Comparison of ENCODE assay signal across 13 cellular contexts in the genomic region with DNA sequence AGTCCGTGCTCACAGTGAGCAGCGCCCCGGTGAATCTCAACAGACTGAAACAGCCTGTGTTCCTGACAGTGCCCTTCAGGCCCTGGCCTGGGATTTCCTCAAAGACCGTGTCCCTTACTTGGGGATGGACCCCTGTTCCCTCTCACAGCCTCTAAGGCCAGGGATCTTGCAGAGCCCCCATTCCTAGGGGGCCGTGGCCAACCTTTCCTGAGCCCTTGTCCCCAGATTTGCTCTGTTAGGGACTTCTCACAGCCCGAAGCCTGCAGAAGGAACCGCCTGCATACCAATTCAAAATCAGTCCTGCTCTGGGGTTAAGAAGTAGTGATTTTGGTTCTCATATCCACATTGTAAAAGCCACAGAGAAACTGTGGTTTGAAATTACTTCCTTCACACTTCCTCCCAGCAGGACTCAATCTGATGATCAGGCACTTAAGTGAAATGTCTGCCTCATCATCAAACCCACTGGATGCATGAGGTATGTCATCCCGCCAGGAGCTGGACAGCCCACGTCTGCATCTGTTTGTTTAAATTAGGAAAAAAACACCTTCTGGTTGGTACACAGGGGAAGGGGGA. TPM values are rescaled to one million over a fixed set of nuclear protein-coding genes. Genes with fewer than 3 reads are reported as not detected.
DNase-seq lines count a peak whose midpoint lies in the region; ATAC-seq and TF ChIP-seq lines count a peak whose summit lies in the region.
"Had no signal": no experiment of that assay in that cellular context is flagged by ENCODE, and none has a peak within 500 bp of the region (broad histone marks: within the 10 kb centered on the region; RNA-seq: fewer than 3 reads in every experiment).

No MANE protein-coding gene starts in this region.

- peak; percentile 43 for DNase-seq in Ammon's horn (ENCODE audit: low spot score)
- DNase-seq in M059J (ENCODE audit: low read depth): peak; percentile 60
- peak; percentile 40 for DNase-seq in iris pigment epithelial cell (ENCODE audit: low read depth)
- DNase-seq in GM03348 (ENCODE audit: low spot score): no peak
- DNase-seq in SW480 (ENCODE audit: low spot score): no peak
- DNase-seq in RWPE1 (ENCODE audit: low spot score): no peak
- DNase-seq in NCI-H2029 treated with DMSO at 0.1 percent for 48 hours (lab: John Stamatoyannopoulos, UW): no peak
- DNase-seq: activated CD4-positive, alpha-beta memory T cell treated with anti-CD3 and anti-CD28 coated beads for 36 hours; NCI-H1694; SJCRH30 had no signal

- no peak overlapping the region for H3K27ac ChIP-seq in RWPE1
- H3K27ac ChIP-seq: ascending aorta, epithelial cell of prostate, SJCRH30 had no signal

- ATAC-seq in GM19043 (IDR thresholded peaks at IDR 0.05; ENCODE audit: low read depth, unreplicated experiment): peak; percentile 52

- CTCF ChIA-PET in RWPE1 (lab: Yijun Ruan, JAX): no interaction called here

- TF ChIP-seq CTCF in RWPE1 (conservative IDR thresholded peaks at IDR 0.05; ENCODE audit: low read depth): no peak

- POLR2A ChIA-PET in RWPE1 (lab: Yijun Ruan, JAX; ENCODE audit: low non-redundant PET): no interaction called here

RNA-seq across cellular contexts. Expression of a gene that starts 14.9 kb away (rescaled TPM):
- total RNA-seq in M059J (2014; rRNA removed; shearing (Covaris generic)): 0.15 TPM in 1 of 2 replicates, not detected in the other
- total RNA-seq: activated CD4-positive, alpha-beta memory T cell treated with anti-CD3 and anti-CD28 coated beads for 36 hours; ascending aorta had no signal

Comparison
In these comparisons a context has a peak if more than half of its experiments do, and no peak if none do; other contexts are left out.
1. DNase-seq: peak in Ammon's horn (single experiment), M059J (single experiment) and iris pigment epithelial cell (single experiment); none in GM03348 (single experiment), SW480 (single experiment), RWPE1 (single experiment) and NCI-H2029 treated with DMSO at 0.1 percent for 48 hours (single experiment).